Comparison of ENCODE assay signal across 1 cellular context in genomic region chr12:110224379-110225304, GRCh38.
TF ChIP-seq lines count a peak whose summit lies in the region.

No MANE protein-coding gene starts in this region.

TF ChIP-seq in GM23338, 12 proteins besides CTCF, POLR2A, EP300 and RAD21 (continued from another document):
- TF ChIP-seq ZNF462 (CRISPR knock-in tag; IDR thresholded peaks at IDR 0.05) (no peak), ZNF114 (CRISPR knock-in tag; IDR thresholded peaks at IDR 0.05) (no peak), CREB1 (CRISPR knock-in tag; IDR thresholded peaks at IDR 0.05; ENCODE audit: low read depth) (no peak), STAT1 (IDR thresholded peaks at IDR 0.05; ENCODE audit: unreplicated experiment) (no peak), ZNF331 (CRISPR knock-in tag; IDR thresholded peaks at IDR 0.05; ENCODE audit: low read depth) (no peak), EZH2phosphoT487 (IDR thresholded peaks at IDR 0.05; ENCODE audit: unreplicated experiment) (no peak), REST (IDR thresholded peaks at IDR 0.05; ENCODE audit: unreplicated experiment) (no peak), POLR2AphosphoS5 (IDR thresholded peaks at IDR 0.05; ENCODE audit: low read depth) (no peak), NANOG (IDR thresholded peaks at IDR 0.05; ENCODE audit: borderline replicate concordance) (no peak)
